ENCODE assay signal across 1 cellular context in genomic region chr10:79195091-79195923, GRCh38.
TF ChIP-seq lines count a peak whose summit lies in the region.

No MANE protein-coding gene starts in this region.

TF ChIP-seq in GM12878, 131 proteins besides CTCF, POLR2A, EP300 and RAD21 (continued from another document):
- TF ChIP-seq CUX1 (IDR thresholded peaks at IDR 0.05; ENCODE audit: insufficient replicate concordance, low read depth, low read length) (no peak), POLR2AphosphoS5 (IDR thresholded peaks at IDR 0.05; ENCODE audit: low read length) (no peak), BMI1 (IDR thresholded peaks at IDR 0.05; ENCODE audit: borderline replicate concordance) (no peak), ATF3 (IDR thresholded peaks at IDR 0.05; ENCODE audit: borderline replicate concordance, extremely low read depth, low read depth, low read length) (no peak)
